ENCODE assay signal across 8 cellular contexts in genomic region chr20:44961024-44961866, GRCh38. TPM values are rescaled to one million over a fixed set of nuclear protein-coding genes. Genes with fewer than 3 reads are reported as not detected.
DNase-seq lines count a peak whose midpoint lies in the region; ATAC-seq, FAIRE-seq and TF ChIP-seq lines count a peak whose summit lies in the region.

No MANE protein-coding gene starts in this region.

- no peaks in the 10 kb centered on the region for H3K9me3 Mint-ChIP-seq in T-cell

- BruUV-seq in HepG2 (replicated peaks; lab: Mats Ljungman, UMichigan): no TSS peak

- H3K9me3 ChIP-seq in HepG2 (ENCODE audit: low read length) (no peaks in the 10 kb centered on the region), right lobe of liver (no peaks in the 10 kb centered on the region), keratinocyte (ENCODE audit: control insufficient read depth, low read depth, low read length) (no peaks in the 10 kb centered on the region), Peyer's patch (no peaks in the 10 kb centered on the region), colonic mucosa (no peaks in the 10 kb centered on the region)

- FAIRE-seq in HepG2 (lab: Jason Lieb, UNC): no peak
- no peak for FAIRE-seq in keratinocyte (lab: Jason Lieb, UNC)

- peaks cover 52 to 70% (median 67%) of the 10 kb centered on the region in 3 donors for H3K4me1 Mint-ChIP-seq in T-cell

- POLR2A ChIA-PET in HepG2 (lab: Yijun Ruan, JAX) (interaction anchor here (1.2 to 4.1 kb wide), 8 partner anchors 12 to 920 kb away, joined by 3 to 51 read pairs (median 7); partner anchors contain the start of genes PABPC1L, YWHAB and ZSWIM1), T-cell (lab: Charles Lee) (interaction anchor here in 1 of 2 donors (0.6 kb wide), 2 partner anchors 17 to 20 kb away, joined by 7 to 8 read pairs; no protein-coding TSS in a partner anchor)

- H3K9ac ChIP-seq in HepG2 (ENCODE audit: insufficient read depth, low read depth, low read length) (no peak overlapping the region), keratinocyte (ENCODE audit: control insufficient read depth, extremely low read depth, insufficient read depth, low read length) (no peak overlapping the region), colonic mucosa (ENCODE audit: low read depth in 2 of 2, low read length in 2 of 2) (no peak overlapping the region)

- WGBS in HepG2 (ENCODE audit: low lambda C conversion rate): 45% methylated on average over 4 of the region's 4 CpGs
- WGBS in right lobe of liver (ENCODE audit: insufficient coverage, low coverage, low lambda C conversion rate, missing lambda C conversion rate): 61% methylated on average over 4 of the region's 4 CpGs

- no peak for TF ChIP-seq POLR2A in HepG2 (IDR thresholded peaks at IDR 0.05; ENCODE audit: insufficient read depth in 1 of 2, low read depth in 2 of 2, low read length in 2 of 2)
- no peak for TF ChIP-seq POLR2A in right lobe of liver (IDR thresholded peaks at IDR 0.05)
- TF ChIP-seq POLR2A in Peyer's patch (IDR thresholded peaks at IDR 0.05): no peak

- H3K4me1 ChIP-seq in HepG2 (ENCODE audit: insufficient read depth, low read length) (peaks cover 68% of the 10 kb centered on the region), right lobe of liver (peaks cover 0 to 12% (median 0%) of the 10 kb centered on the region in 4 donors), keratinocyte (ENCODE audit: control insufficient read depth, extremely low read depth, insufficient read depth, low read length) (peaks cover 35% of the 10 kb centered on the region), Peyer's patch (peaks cover 0 to 14% (median 2%) of the 10 kb centered on the region in 4 donors), colonic mucosa (peaks cover 5% of the 10 kb centered on the region)

- H3K79me2 ChIP-seq in HepG2 (ENCODE audit: insufficient read depth, low read length): peaks cover 27% of the 10 kb centered on the region
- H3K79me2 ChIP-seq in keratinocyte (ENCODE audit: control insufficient read depth, insufficient read depth, low read length): peaks cover 38% of the 10 kb centered on the region

- intact Hi-C loops in HepG2 (cut with micrococcal nuclease; ENCODE audit: unreplicated experiment) (no loop called here), right lobe of liver (cut with DNase I) (no loop called here), colonic mucosa (cut with DNase I) (no loop called here)

- H3K36me3 Mint-ChIP-seq in T-cell: peaks cover 11% of the 10 kb centered on the region

- ATAC-seq in HepG2: no peak
- ATAC-seq in right lobe of liver: no peak
- no peak for ATAC-seq in T-cell (replicated peaks in 1 of 4)
- ATAC-seq in GM19395 (IDR thresholded peaks at IDR 0.05; ENCODE audit: unreplicated experiment): no peak

- H3K4me3 ChIP-seq in HepG2 (replicated peaks in 1 of 3; ENCODE audit: insufficient read depth in 1 of 3, low read depth in 2 of 3, low read length in 3 of 3) (peak overlapping the region in 2 of 3 experiments; percentile 90 to 94; a peak in 2 of 6 replicates), right lobe of liver (no peak overlapping the region), keratinocyte (ENCODE audit: control insufficient read depth in 2 of 3, extremely low read depth in 1 of 3, insufficient read depth in 2 of 3, low read depth in 1 of 3, low read length in 3 of 3) (no peak overlapping the region), Peyer's patch (no peak overlapping the region), colonic mucosa (no peak overlapping the region)

- in situ Hi-C loops in HepG2 (cut with HindIII; ENCODE audit: extremely low pct_ligation_motif_present, low pct_unique_long_range_greater_than_20kb): no loop called here

- no peak overlapping the region for H2AFZ ChIP-seq in HepG2 (ENCODE audit: low read length)
- H2AFZ ChIP-seq in keratinocyte (ENCODE audit: control insufficient read depth, low read length): peak overlapping the region; percentile 71

- TF ChIP-seq RAD21 in HepG2 (CRISPR knock-in tag; IDR thresholded peaks at IDR 0.05): no peak

- H3K4me2 ChIP-seq in HepG2 (ENCODE audit: low read depth, low read length) (peak overlapping the region; percentile 96), keratinocyte (ENCODE audit: control insufficient read depth, extremely low read depth, insufficient read depth, low read depth, low read length) (no peak overlapping the region)

- H3K27ac ChIP-seq in HepG2 (ENCODE audit: extremely low read length, insufficient read depth, low read length): no peak overlapping the region
- H3K27ac ChIP-seq in right lobe of liver: no peak overlapping the region
- H3K27ac ChIP-seq in keratinocyte (ENCODE audit: control insufficient read depth, insufficient read depth, low read length): peak overlapping the region; percentile 24
- no peak overlapping the region for H3K27ac ChIP-seq in Peyer's patch
- no peak overlapping the region for H3K27ac ChIP-seq in colonic mucosa

- peak overlapping the region in 2 of 3 donors; percentile 21 to 99 for H3K4me3 Mint-ChIP-seq in T-cell

- H3K36me3 ChIP-seq in HepG2 (replicated peaks in 1 of 2; ENCODE audit: control insufficient read depth in 1 of 2, insufficient read depth in 2 of 2, low read length in 2 of 2) (peaks cover 3 to 9% of the 10 kb centered on the region in 2 experiments), right lobe of liver (peaks cover 0 to under 1% (median 0%) of the 10 kb centered on the region in 4 donors), keratinocyte (ENCODE audit: control insufficient read depth in 2 of 2, extremely low read depth in 1 of 2, insufficient read depth in 2 of 2, low read length in 2 of 2) (peaks cover 2 to 11% of the 10 kb centered on the region in 2 experiments), Peyer's patch (no peaks in the 10 kb centered on the region), colonic mucosa (no peaks in the 10 kb centered on the region)

- peak overlapping the region; percentile 95 to 97 for H3K27ac Mint-ChIP-seq in T-cell

- H4K20me1 ChIP-seq in HepG2 (ENCODE audit: insufficient read depth, low read length): no peaks in the 10 kb centered on the region; the same call in 1 of the 2 replicates
- peaks cover 6% of the 10 kb centered on the region for H4K20me1 ChIP-seq in keratinocyte (ENCODE audit: control insufficient read depth, extremely low read depth, insufficient read depth, low read length)

- TF ChIP-seq EP300 in HepG2 (IDR thresholded peaks at IDR 0.05; ENCODE audit: low read depth in 2 of 2, low read length in 2 of 2): 0 out of 4 replicates have a peak, but pooled peaks of 1 of the 2 experiments have one; percentile 17
- no peak for TF ChIP-seq EP300 in HepG2 (CRISPR knock-in tag; IDR thresholded peaks at IDR 0.05; ENCODE audit: borderline replicate concordance)

- dilution Hi-C loops in keratinocyte (cut with MboI; ENCODE audit: extremely low pct_ligation_motif_present, low sequenced_read_pairs): no loop called here

- TF ChIP-seq CTCF in HepG2 (CRISPR knock-in tag; IDR thresholded peaks at IDR 0.05) (no peak), right lobe of liver (IDR thresholded peaks at IDR 0.05) (no peak), keratinocyte (optimal IDR thresholded peaks at IDR 0.05 in 1 of 3, IDR thresholded peaks at IDR 0.05 in 1 of 3, conservative IDR thresholded peaks at IDR 0.05 in 1 of 3; ENCODE audit: extremely low read depth in 1 of 3, insufficient read depth in 2 of 3, low read length in 3 of 3) (no peak), Peyer's patch (IDR thresholded peaks at IDR 0.05) (no peak), colonic mucosa (IDR thresholded peaks at IDR 0.05) (no peak)

- DNase-seq in HepG2 (ENCODE audit: low spot score) (peak; percentile 34), right lobe of liver (no peak), T-cell (no peak), keratinocyte (ENCODE audit: low read depth, low spot score) (no peak), ecto neural progenitor cell (ENCODE audit: low spot score) (no peak), Peyer's patch (no peak), colonic mucosa (no peak)

- CTCF ChIA-PET in HepG2 (lab: Yijun Ruan, JAX; ENCODE audit: low intra/inter-chr PET ratio, low total read pairs) (no interaction called here), T-cell (lab: Charles Lee) (interaction anchor here (0.6 to 1.9 kb wide), 7 partner anchors 9 to 67 kb away, joined by 3 to 6 read pairs (median 5); partner anchors contain the start of gene PABPC1L (in 1 of the 2))

- no peaks in the 10 kb centered on the region for H3K27me3 Mint-ChIP-seq in T-cell

- H3K27me3 ChIP-seq in HepG2 (ENCODE audit: control insufficient read depth in 1 of 2, insufficient read depth in 2 of 2, low read length in 2 of 2) (no peaks in the 10 kb centered on the region; a peak in 1 of 5 replicates), right lobe of liver (no peaks in the 10 kb centered on the region), keratinocyte (ENCODE audit: control insufficient read depth, extremely low read depth, insufficient read depth, low read length) (no peaks in the 10 kb centered on the region), Peyer's patch (no peaks in the 10 kb centered on the region), colonic mucosa (no peaks in the 10 kb centered on the region)

- peaks cover 5% of the 10 kb centered on the region for H3K9me1 ChIP-seq in keratinocyte (ENCODE audit: control insufficient read depth, extremely low read depth, insufficient read depth, low read length)

RNA-seq across cellular contexts. Expression of gene TOMM34, which starts 1.0 kb away (rescaled TPM):
- total RNA-seq in HepG2 (2016; rRNA removed; fragmentation: Illumina TruSeq; extraction: Trizol): 52.0 and 73.0 TPM in 2 replicates
- 6.2 and 6.4 TPM in 2 replicates for total RNA-seq in HepG2 (2016; cell fraction: cytosol; rRNA removed; fragmentation: Illumina TruSeq; extraction: Trizol; ENCODE audit: low read depth)
- total RNA-seq in HepG2 (2016; cell fraction: insoluble cytoplasmic fraction; rRNA removed; fragmentation: Illumina TruSeq; extraction: Trizol): 52.3 and 72.3 TPM in 2 replicates
- 18.0 and 21.0 TPM in 2 replicates for total RNA-seq in HepG2 (2016; cell fraction: membrane; rRNA removed; fragmentation: Illumina TruSeq; extraction: Trizol)
- 24.9 and 25.7 TPM in 2 replicates for total RNA-seq in HepG2 (2016; cell fraction: nucleus; rRNA removed; fragmentation: Illumina TruSeq; extraction: Trizol)
- 36.2 and 38.3 TPM in 2 replicates for polyA plus RNA-seq in HepG2 (2011; rRNA removed)
- polyA plus RNA-seq in HepG2 (2011; cell fraction: cytosol; rRNA removed): 38.3 and 39.9 TPM in 2 replicates
- polyA plus RNA-seq in HepG2 (2011; cell fraction: nucleus; rRNA removed): 20.9 and 23.3 TPM in 2 replicates
- polyA plus RNA-seq in HepG2 (2012): 41.6 and 42.7 TPM in 2 replicates
- polyA plus RNA-seq in HepG2 (2016; cell fraction: cytosol; fragmentation: Illumina TruSeq; extraction: Trizol; ENCODE audit: low read depth): 7.7 and 7.8 TPM in 2 replicates
- 102 TPM in 2 replicates for polyA plus RNA-seq in HepG2 (2016; cell fraction: insoluble cytoplasmic fraction; fragmentation: Illumina TruSeq; extraction: Trizol; ENCODE audit: low read depth)
- polyA plus RNA-seq in HepG2 (2016; cell fraction: membrane; fragmentation: Illumina TruSeq; extraction: Trizol; ENCODE audit: low read depth): 17.3 and 19.1 TPM in 2 replicates
- polyA plus RNA-seq in HepG2 (2016; cell fraction: nucleus; fragmentation: Illumina TruSeq; extraction: Trizol; ENCODE audit: insufficient read depth, low read depth): 45.6 and 46.6 TPM in 2 replicates
- polyA minus RNA-seq in HepG2 (2011; rRNA and poly(A)+ RNA removed; ENCODE audit: low replicate concordance): 23.9 and 48.7 TPM in 2 replicates
- polyA minus RNA-seq in HepG2 (2011; cell fraction: cytosol; rRNA and poly(A)+ RNA removed): 11.6 and 12.1 TPM in 2 replicates
- 6.8 and 9.1 TPM in 2 replicates for polyA minus RNA-seq in HepG2 (2011; cell fraction: nucleus; rRNA and poly(A)+ RNA removed)
- 10 to 100 TPM in 3 of 6 experiments, 1 to 10 TPM in 3; 6.7 to 17.7 (median 10.0) TPM for total RNA-seq in right lobe of liver
- 10 to 100 TPM in 3 of 5 donors, 1 to 10 TPM in 2; 7.8 to 12.8 (median 11.4) TPM for total RNA-seq in T-cell
- polyA plus RNA-seq in keratinocyte: 31.5 to 47.7 TPM (median 32.9 TPM) in 3 replicates
- 17.7 TPM for polyA plus RNA-seq in keratinocyte (2011; ENCODE audit: low read depth)
- 35.4 and 40.1 TPM in 2 replicates for polyA plus RNA-seq in keratinocyte (2011; cell fraction: cytosol; rRNA removed)
- 25.4 and 28.9 TPM in 2 replicates for polyA plus RNA-seq in keratinocyte (2011; cell fraction: nucleus; rRNA removed)
- 24.9 and 41.7 TPM in 2 replicates for polyA plus RNA-seq in keratinocyte (2012; ENCODE audit: low replicate concordance)
- polyA minus RNA-seq in keratinocyte: 23.5 to 30.2 TPM (median 26.0 TPM) in 3 replicates
- 13.0 TPM for polyA minus RNA-seq in keratinocyte (2011; cell fraction: cytosol; rRNA and poly(A)+ RNA removed)
- 8.1 and 8.6 TPM in 2 replicates for polyA minus RNA-seq in keratinocyte (2011; cell fraction: nucleus; rRNA and poly(A)+ RNA removed)
- 10 to 100 TPM in 3 of 4 donors, 1 to 10 TPM in 1; 8.4 to 19.0 (median 12.2) TPM for total RNA-seq in Peyer's patch
- 10 to 100 TPM; 16.5 to 29.9 TPM for total RNA-seq in colonic mucosa

RNA-seq across cellular contexts. Expression of gene STK4, which starts 5.1 kb away (rescaled TPM):
- total RNA-seq in HepG2 (2016; rRNA removed; fragmentation: Illumina TruSeq; extraction: Trizol): 38.3 and 61.4 TPM in 2 replicates
- total RNA-seq in HepG2 (2016; cell fraction: cytosol; rRNA removed; fragmentation: Illumina TruSeq; extraction: Trizol; ENCODE audit: low read depth): 7.6 and 8.4 TPM in 2 replicates
- total RNA-seq in HepG2 (2016; cell fraction: insoluble cytoplasmic fraction; rRNA removed; fragmentation: Illumina TruSeq; extraction: Trizol): 38.6 and 51.4 TPM in 2 replicates
- total RNA-seq in HepG2 (2016; cell fraction: membrane; rRNA removed; fragmentation: Illumina TruSeq; extraction: Trizol): 17.0 and 19.2 TPM in 2 replicates
- total RNA-seq in HepG2 (2016; cell fraction: nucleus; rRNA removed; fragmentation: Illumina TruSeq; extraction: Trizol): 46.5 and 48.3 TPM in 2 replicates
- polyA plus RNA-seq in HepG2 (2011; rRNA removed): 21.2 and 25.6 TPM in 2 replicates
- polyA plus RNA-seq in HepG2 (2011; cell fraction: cytosol; rRNA removed): 11.6 and 16.8 TPM in 2 replicates
- 14.7 and 18.6 TPM in 2 replicates for polyA plus RNA-seq in HepG2 (2011; cell fraction: nucleus; rRNA removed)
- polyA plus RNA-seq in HepG2 (2012): 16.8 and 20.4 TPM in 2 replicates
- 1.2 TPM in 2 replicates for polyA plus RNA-seq in HepG2 (2016; cell fraction: cytosol; fragmentation: Illumina TruSeq; extraction: Trizol; ENCODE audit: low read depth)
- 34.7 and 38.5 TPM in 2 replicates for polyA plus RNA-seq in HepG2 (2016; cell fraction: insoluble cytoplasmic fraction; fragmentation: Illumina TruSeq; extraction: Trizol; ENCODE audit: low read depth)
- 4.8 and 5.6 TPM in 2 replicates for polyA plus RNA-seq in HepG2 (2016; cell fraction: membrane; fragmentation: Illumina TruSeq; extraction: Trizol; ENCODE audit: low read depth)
- polyA plus RNA-seq in HepG2 (2016; cell fraction: nucleus; fragmentation: Illumina TruSeq; extraction: Trizol; ENCODE audit: insufficient read depth, low read depth): 40.8 and 44.8 TPM in 2 replicates
- 23.3 and 33.6 TPM in 2 replicates for polyA minus RNA-seq in HepG2 (2011; rRNA and poly(A)+ RNA removed; ENCODE audit: low replicate concordance)
- 18.8 and 20.9 TPM in 2 replicates for polyA minus RNA-seq in HepG2 (2011; cell fraction: cytosol; rRNA and poly(A)+ RNA removed)
- 67.3 and 85.4 TPM in 2 replicates for polyA minus RNA-seq in HepG2 (2011; cell fraction: nucleus; rRNA and poly(A)+ RNA removed)
- 10 to 100 TPM in 5 of 6 experiments, 1 to 10 TPM in 1; 9.7 to 17.5 (median 13.4) TPM for total RNA-seq in right lobe of liver
- 100 to 1,000 TPM; 244 to 315 (median 271) TPM for total RNA-seq in T-cell
- polyA plus RNA-seq in keratinocyte: 23.4 to 30.5 TPM (median 27.4 TPM) in 3 replicates
- 27.2 TPM for polyA plus RNA-seq in keratinocyte (2011; ENCODE audit: low read depth)
- polyA plus RNA-seq in keratinocyte (2011; cell fraction: cytosol; rRNA removed): 17.0 and 24.4 TPM in 2 replicates
- polyA plus RNA-seq in keratinocyte (2011; cell fraction: nucleus; rRNA removed): 28.5 and 34.3 TPM in 2 replicates
- 12.1 and 17.4 TPM in 2 replicates for polyA plus RNA-seq in keratinocyte (2012; ENCODE audit: low replicate concordance)
- polyA minus RNA-seq in keratinocyte: 20.4 to 47.9 TPM (median 30.2 TPM) in 3 replicates
- 19.2 TPM for polyA minus RNA-seq in keratinocyte (2011; cell fraction: cytosol; rRNA and poly(A)+ RNA removed)
- 27.9 and 57.4 TPM in 2 replicates for polyA minus RNA-seq in keratinocyte (2011; cell fraction: nucleus; rRNA and poly(A)+ RNA removed)
- total RNA-seq in Peyer's patch: 100 to 1,000 TPM in 1 of 4 donors, 10 to 100 TPM in 3; 27.7 to 128 (median 42.9) TPM
- total RNA-seq in colonic mucosa: 10 to 100 TPM; 28.9 to 29.9 TPM

RNA-seq across cellular contexts. Expression of gene PABPC1L, which starts 51.4 kb away (rescaled TPM):
- total RNA-seq in HepG2 (2016; rRNA removed; fragmentation: Illumina TruSeq; extraction: Trizol) (6.4 and 30.8 TPM in 2 replicates), right lobe of liver (10 to 100 TPM in 5 of 6 experiments, 1 to 10 TPM in 1; 8.7 to 40.2 (median 27.7) TPM), T-cell (10 to 100 TPM; 45.6 to 66.2 (median 58.2) TPM), Peyer's patch (100 to 1,000 TPM in 1 of 4 donors, 10 to 100 TPM in 3; 10.5 to 123 (median 33.6) TPM), colonic mucosa (10 to 100 TPM; 11.5 to 36.3 TPM)
- total RNA-seq in HepG2 (2016; cell fraction: cytosol; rRNA removed; fragmentation: Illumina TruSeq; extraction: Trizol; ENCODE audit: low read depth): 8.8 and 10.6 TPM in 2 replicates
- 7.2 and 30.6 TPM in 2 replicates for total RNA-seq in HepG2 (2016; cell fraction: insoluble cytoplasmic fraction; rRNA removed; fragmentation: Illumina TruSeq; extraction: Trizol)
- total RNA-seq in HepG2 (2016; cell fraction: membrane; rRNA removed; fragmentation: Illumina TruSeq; extraction: Trizol): 7.7 TPM in 2 replicates
- 68.7 and 74.6 TPM in 2 replicates for total RNA-seq in HepG2 (2016; cell fraction: nucleus; rRNA removed; fragmentation: Illumina TruSeq; extraction: Trizol)
- polyA plus RNA-seq in HepG2 (2011; rRNA removed) (252 and 283 TPM in 2 replicates), keratinocyte (27.2 to 31.4 TPM (median 29.8 TPM) in 3 replicates)
- polyA plus RNA-seq in HepG2 (2011; cell fraction: cytosol; rRNA removed): 48.8 and 52.2 TPM in 2 replicates
- polyA plus RNA-seq in HepG2 (2011; cell fraction: nucleus; rRNA removed): 1,815 and 1,864 TPM in 2 replicates
- 109 and 110 TPM in 2 replicates for polyA plus RNA-seq in HepG2 (2012)
- 3.4 TPM in 2 replicates for polyA plus RNA-seq in HepG2 (2016; cell fraction: cytosol; fragmentation: Illumina TruSeq; extraction: Trizol; ENCODE audit: low read depth)
- polyA plus RNA-seq in HepG2 (2016; cell fraction: insoluble cytoplasmic fraction; fragmentation: Illumina TruSeq; extraction: Trizol; ENCODE audit: low read depth): 8.9 and 10.9 TPM in 2 replicates
- 4.4 and 4.6 TPM in 2 replicates for polyA plus RNA-seq in HepG2 (2016; cell fraction: membrane; fragmentation: Illumina TruSeq; extraction: Trizol; ENCODE audit: low read depth)
- polyA plus RNA-seq in HepG2 (2016; cell fraction: nucleus; fragmentation: Illumina TruSeq; extraction: Trizol; ENCODE audit: insufficient read depth, low read depth): 374 and 409 TPM in 2 replicates
- polyA minus RNA-seq in HepG2 (2011; rRNA and poly(A)+ RNA removed; ENCODE audit: low replicate concordance): 12.6 and 64.0 TPM in 2 replicates
- 10.6 and 12.0 TPM in 2 replicates for polyA minus RNA-seq in HepG2 (2011; cell fraction: cytosol; rRNA and poly(A)+ RNA removed)
- 250 and 264 TPM in 2 replicates for polyA minus RNA-seq in HepG2 (2011; cell fraction: nucleus; rRNA and poly(A)+ RNA removed)
- polyA plus RNA-seq in keratinocyte (2011; ENCODE audit: low read depth): 18.2 TPM
- 5.2 and 6.2 TPM in 2 replicates for polyA plus RNA-seq in keratinocyte (2011; cell fraction: cytosol; rRNA removed)
- polyA plus RNA-seq in keratinocyte (2011; cell fraction: nucleus; rRNA removed): 252 and 260 TPM in 2 replicates
- polyA plus RNA-seq in keratinocyte (2012; ENCODE audit: low replicate concordance): 10.2 and 13.5 TPM in 2 replicates
- polyA minus RNA-seq in keratinocyte: 11.2 to 22.6 TPM (median 12.8 TPM) in 3 replicates
- polyA minus RNA-seq in keratinocyte (2011; cell fraction: cytosol; rRNA and poly(A)+ RNA removed): 5.9 TPM
- 25.3 and 35.7 TPM in 2 replicates for polyA minus RNA-seq in keratinocyte (2011; cell fraction: nucleus; rRNA and poly(A)+ RNA removed)

Comparison
In these comparisons a context has a peak if more than half of its experiments do, and no peak if none do; other contexts are left out.
1. H3K4me3 ChIP-seq: peak in HepG2 (2 of 3); none in right lobe of liver (0 of 3), keratinocyte (0 of 3), Peyer's patch (0 of 4) and colonic mucosa (single experiment).